Comparison of ENCODE assay signal across 9 cellular contexts in the genomic region with DNA sequence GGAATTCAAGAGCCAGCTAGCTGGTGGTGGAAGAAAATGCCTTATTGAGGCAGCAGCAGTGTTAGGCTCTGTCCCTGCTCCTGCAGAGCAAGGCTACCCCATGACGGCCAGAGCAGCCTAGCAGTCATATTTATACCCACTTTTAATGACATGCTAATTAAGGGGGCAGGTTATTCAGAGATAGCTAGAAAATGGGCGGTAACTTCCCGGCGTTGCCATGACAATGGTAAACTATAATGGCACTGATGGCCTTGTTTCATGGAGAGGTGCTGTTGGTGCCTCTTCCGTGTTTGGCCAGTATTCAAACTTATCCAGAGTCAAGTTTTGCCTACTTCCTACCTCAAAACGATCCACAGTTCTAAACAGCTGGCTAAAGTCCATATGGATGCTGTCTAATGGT. TPM values are rescaled to one million over a fixed set of nuclear protein-coding genes. Genes with fewer than 3 reads are reported as not detected.
"Had no signal": no experiment of that assay in that cellular context is flagged by ENCODE, and none has a peak within 500 bp of the region (broad histone marks: within the 10 kb centered on the region; RNA-seq: fewer than 3 reads in every experiment).

No MANE protein-coding gene starts in this region.

- H3K36me3 ChIP-seq: HAP-1 had no signal

- H3K9ac ChIP-seq: GM23248 had no signal

- H3K4me1 ChIP-seq: HAP-1 had no signal

- H3K4me3 ChIP-seq: GM23248, HAP-1 had no signal

- H3K27ac ChIP-seq: GM23248, HL-60 had no signal

- H2AFZ ChIP-seq: GM23248 had no signal

- DNase-seq: GM23248, GOT3, H7, HFFc6, KG1 had no signal

- H3K9me3 ChIP-seq: HAP-1 had no signal

RNA-seq across cellular contexts. Expression of a gene that starts 3.8 kb away (rescaled TPM):
- total RNA-seq: GM23248, HepG2, HFFc6, HT1080 had no signal
- polyA plus RNA-seq: GM23248, HepG2 had no signal
